In genomic region chr9:83629433-83630104, GRCh38 we compare ENCODE assay signal across 1 cellular context.
TF ChIP-seq lines count a peak whose summit lies in the region.

No MANE protein-coding gene starts in this region.

TF ChIP-seq in HepG2, 621 proteins besides CTCF, POLR2A, EP300 and RAD21 (continued from another document and continues in another):
- TF ChIP-seq AFF4 (CRISPR knock-in tag; IDR thresholded peaks at IDR 0.05) (no peak), ZNF530 (CRISPR knock-in tag; IDR thresholded peaks at IDR 0.05; ENCODE audit: low read depth) (no peak), ATM (IDR thresholded peaks at IDR 0.05; ENCODE audit: borderline replicate concordance) (no peak), CC2D1A (CRISPR knock-in tag; IDR thresholded peaks at IDR 0.05) (no peak), ISX (CRISPR knock-in tag; conservative IDR thresholded peaks at IDR 0.05) (no peak), TARDBP (CRISPR knock-in tag; IDR thresholded peaks at IDR 0.05) (peak; percentile 88), SRY (CRISPR knock-in tag; IDR thresholded peaks at IDR 0.05) (no peak), NRL (CRISPR knock-in tag; IDR thresholded peaks at IDR 0.05; ENCODE audit: borderline replicate concordance) (no peak), PRMT3 (CRISPR knock-in tag; IDR thresholded peaks at IDR 0.05; ENCODE audit: borderline replicate concordance, low read depth) (0 out of 2 replicates have a peak, but pooled peaks have one; percentile 34), ZNF605 (CRISPR knock-in tag; IDR thresholded peaks at IDR 0.05) (no peak), DPF2 (CRISPR knock-in tag; IDR thresholded peaks at IDR 0.05; ENCODE audit: borderline replicate concordance, low read depth) (peak; percentile 91), ZNF205 (CRISPR knock-in tag; IDR thresholded peaks at IDR 0.05) (peak; percentile 10; the same call in 1 of the 2 replicates), SMC3 (IDR thresholded peaks at IDR 0.05; ENCODE audit: low read length) (no peak; the same call in 1 of the 2 replicates), ZNF639 (CRISPR knock-in tag; conservative IDR thresholded peaks at IDR 0.05) (no peak), ZNF446 (CRISPR knock-in tag; IDR thresholded peaks at IDR 0.05) (no peak), ZNF124 (CRISPR knock-in tag; IDR thresholded peaks at IDR 0.05) (no peak), TCF7 (IDR thresholded peaks at IDR 0.05; ENCODE audit: low read depth) (no peak), ZNF7 (CRISPR knock-in tag; IDR thresholded peaks at IDR 0.05) (no peak), ZNF503 (CRISPR knock-in tag; IDR thresholded peaks at IDR 0.05) (0 out of 2 replicates have a peak, but pooled peaks have one; percentile 35), MXD1 (CRISPR knock-in tag; IDR thresholded peaks at IDR 0.05) (no peak), CEBPG (CRISPR knock-in tag; IDR thresholded peaks at IDR 0.05) (no peak; the same call in 1 of the 2 replicates), ZNF276 (CRISPR knock-in tag; IDR thresholded peaks at IDR 0.05; ENCODE audit: low read depth) (0 out of 2 replicates have a peak, but pooled peaks have one; percentile 66), POGZ (CRISPR knock-in tag; IDR thresholded peaks at IDR 0.05) (peak; percentile 97), ZBTB40 (IDR thresholded peaks at IDR 0.05) (no peak), ZBTB40 (CRISPR knock-in tag; IDR thresholded peaks at IDR 0.05) (no peak; the same call in 1 of the 2 replicates), RAD51 (IDR thresholded peaks at IDR 0.05; ENCODE audit: borderline replicate concordance) (no peak), KDM6A (CRISPR knock-in tag; IDR thresholded peaks at IDR 0.05; ENCODE audit: low read depth) (peak; percentile 82), ZFP90 (CRISPR knock-in tag; IDR thresholded peaks at IDR 0.05; ENCODE audit: borderline replicate concordance) (no peak), ZBTB38 (CRISPR knock-in tag; IDR thresholded peaks at IDR 0.05) (0 out of 2 replicates have a peak, but pooled peaks have one; percentile 61), TRIM22 (IDR thresholded peaks at IDR 0.05) (no peak), GPBP1L1 (CRISPR knock-in tag; IDR thresholded peaks at IDR 0.05) (no peak), ZNF138 (CRISPR knock-in tag; IDR thresholded peaks at IDR 0.05; ENCODE audit: low read depth) (no peak), HNF4G (IDR thresholded peaks at IDR 0.05; ENCODE audit: borderline replicate concordance, low read depth, low read length) (peak; percentile 98), HNF4G (CRISPR knock-in tag; IDR thresholded peaks at IDR 0.05; ENCODE audit: borderline replicate concordance, low read depth) (peak; percentile 98), ZNF670 (CRISPR knock-in tag; IDR thresholded peaks at IDR 0.05; ENCODE audit: borderline replicate concordance) (no peak), REL (CRISPR knock-in tag; conservative IDR thresholded peaks at IDR 0.05) (no peak), GATAD1 (CRISPR knock-in tag; IDR thresholded peaks at IDR 0.05) (peak; percentile 28; the same call in 1 of the 2 replicates), ZNF251 (CRISPR knock-in tag; IDR thresholded peaks at IDR 0.05) (no peak)
